26 cellular contexts compared by ENCODE assay signal in the genomic region with DNA sequence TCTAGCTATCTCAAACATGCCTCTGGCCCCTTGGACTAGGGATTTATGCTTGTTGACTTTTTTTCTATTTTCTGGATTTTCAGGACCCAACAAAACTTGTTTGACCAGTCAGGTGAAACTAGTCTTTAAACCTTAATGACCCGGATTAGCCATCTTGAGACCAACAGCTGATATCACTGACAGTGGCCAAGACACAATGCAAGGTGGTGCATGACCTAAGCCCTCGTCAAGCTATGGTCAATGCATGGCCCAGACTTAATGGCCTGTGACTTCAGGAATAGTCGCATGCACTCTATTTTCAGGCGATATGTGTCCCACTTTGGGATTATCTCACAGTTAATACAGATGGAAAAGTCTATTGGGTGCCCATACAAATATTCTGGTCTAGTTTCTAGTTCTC.
"Had no signal": no experiment of that assay in that cellular context is flagged by ENCODE, and none has a peak within 500 bp of the region (broad histone marks: within the 10 kb centered on the region; RNA-seq: fewer than 3 reads in every experiment).

No MANE protein-coding gene starts in this region.

- H3K36me3 Mint-ChIP-seq: naive thymus-derived CD8-positive, alpha-beta T cell; stimulated activated effector memory CD8-positive, alpha-beta T cell treated with anti-CD3 and anti-CD28 coated beads, Interleukin-12 subunit alpha, Interleukin-12 subunit beta, amount 100 ng/mL, for 72 hours had no signal

- H3K27me3 ChIP-seq: dorsolateral prefrontal cortex, esophagus squamous epithelium, heart right ventricle, right atrium auricular region, testis, tibial artery, upper lobe of left lung, uterus had no signal

- H3K4me2 ChIP-seq: smooth muscle cell had no signal

- H3K27ac Mint-ChIP-seq: stimulated activated effector memory CD8-positive, alpha-beta T cell treated with anti-CD3 and anti-CD28 coated beads, Interleukin-12 subunit alpha, Interleukin-12 subunit beta, amount 100 ng/mL, for 72 hours had no signal

- H3K4me3 Mint-ChIP-seq: nephron progenitor cell; stimulated activated effector memory CD8-positive, alpha-beta T cell treated with anti-CD3 and anti-CD28 coated beads, Interleukin-12 subunit alpha, Interleukin-12 subunit beta, amount 100 ng/mL, for 72 hours had no signal

- H3K4me3 ChIP-seq: dorsolateral prefrontal cortex, esophagus squamous epithelium, heart right ventricle, lung, prostate gland, right atrium auricular region, smooth muscle cell, testis, tibial artery, upper lobe of left lung, uterus had no signal

- ATAC-seq: heart right ventricle; naive thymus-derived CD8-positive, alpha-beta T cell; sciatic nerve; stimulated activated effector memory CD8-positive, alpha-beta T cell treated with anti-CD3 and anti-CD28 coated beads, Interleukin-12 subunit alpha, Interleukin-12 subunit beta, amount 100 ng/mL, for 72 hours; stimulated activated naive CD8-positive, alpha-beta T cell treated with anti-CD3 and anti-CD28 coated beads, Interleukin-15, Interleukin-2, amounts not matched to agents 100 U/mL and 50 U/mL, for 24 hours had no signal

- H3K36me3 ChIP-seq: esophagus squamous epithelium, heart right ventricle, prostate gland, right atrium auricular region, tibial artery, upper lobe of left lung, uterus had no signal

- DNase-seq: dorsolateral prefrontal cortex; effector CD4-positive, alpha-beta T cell; erythroblast; esophagus squamous epithelium; foreskin melanocyte; glutamatergic neuron; heart right ventricle; hippocampal formation; mesenchymal stem cell; naive thymus-derived CD8-positive, alpha-beta T cell; nephron progenitor cell; nucleus accumbens; stimulated activated CD4-positive, alpha-beta T cell treated with anti-CD3 and anti-CD28 coated beads, Interleukin-2, amount 100 ng/mL, for 24 hours; stimulated activated CD4-positive, alpha-beta T cell treated with anti-CD3 and anti-CD28 coated beads, Interleukin-4, amount 100 ng/mL, for 24 hours; stimulated activated naive CD8-positive, alpha-beta T cell treated with anti-CD3 and anti-CD28 coated beads, Interleukin-15, Interleukin-2, amounts not matched to agents 100 U/mL and 50 U/mL, for 24 hours; substantia nigra; testis; tibial artery; upper lobe of left lung; uterus had no signal

- H3K27ac ChIP-seq: dorsolateral prefrontal cortex, esophagus squamous epithelium, heart right ventricle, prostate gland, right atrium auricular region, testis, tibial artery, upper lobe of left lung, uterus had no signal

- H3K4me1 ChIP-seq: heart right ventricle, prostate gland, right atrium auricular region, testis, tibial artery, upper lobe of left lung, uterus had no signal

- H3K9me3 ChIP-seq: esophagus squamous epithelium, heart right ventricle, prostate gland, right atrium auricular region, testis, tibial artery, upper lobe of left lung, uterus had no signal

- H3K27me3 Mint-ChIP-seq: naive thymus-derived CD8-positive, alpha-beta T cell had no signal

- H3K9me3 Mint-ChIP-seq: naive thymus-derived CD8-positive, alpha-beta T cell; nephron progenitor cell; stimulated activated effector memory CD8-positive, alpha-beta T cell treated with anti-CD3 and anti-CD28 coated beads, Interleukin-12 subunit alpha, Interleukin-12 subunit beta, amount 100 ng/mL, for 72 hours had no signal
